Comparison of ENCODE assay signal across 9 cellular contexts in genomic region chr3:63864008-63864871, GRCh38. TPM values are rescaled to one million over a fixed set of nuclear protein-coding genes. Genes with fewer than 3 reads are reported as not detected.
DNase-seq lines count a peak whose midpoint lies in the region; ATAC-seq and TF ChIP-seq lines count a peak whose summit lies in the region.
"Had no signal": no experiment of that assay in that cellular context is flagged by ENCODE, and none has a peak within 500 bp of the region (broad histone marks: within the 10 kb centered on the region; RNA-seq: fewer than 3 reads in every experiment).

No MANE protein-coding gene starts in this region.

- H3K27me3 ChIP-seq in CD4-positive, alpha-beta T cell (ENCODE audit: control insufficient read depth, insufficient read depth, low read length) = no peaks in the 10 kb centered on the region
- H3K27me3 ChIP-seq in WERI-Rb-1 (ENCODE audit: insufficient read depth, low read depth, severe bottlenecking) = no peaks in the 10 kb centered on the region

- H3K9me3 Mint-ChIP-seq in CD4-positive, alpha-beta T cell = no peaks in the 10 kb centered on the region

- H3K27ac ChIP-seq in CD4-positive, alpha-beta T cell (ENCODE audit: low read depth, low read length) = peak overlapping the region; percentile 50
- H3K27ac ChIP-seq in WERI-Rb-1 = peak overlapping the region; percentile 86

- POLR2A ChIA-PET in CD4-positive, alpha-beta T cell (lab: Charles Lee) = interaction anchor here (0.6 to 2.9 kb wide), 6 partner anchors 13 to 159 kb away, joined by 3 to 20 read pairs (median 7); partner anchors contain the start of genes PSMD6 and SCAANT1

- H3K9me3 ChIP-seq in CD4-positive, alpha-beta T cell (ENCODE audit: control insufficient read depth, low read length) = no peaks in the 10 kb centered on the region
- no peaks in the 10 kb centered on the region for H3K9me3 ChIP-seq in WERI-Rb-1 (ENCODE audit: severe bottlenecking)

- peak overlapping the region; percentile 86 for H3K27ac Mint-ChIP-seq in CD4-positive, alpha-beta T cell

- peaks cover 24% of the 10 kb centered on the region for H3K36me3 Mint-ChIP-seq in CD4-positive, alpha-beta T cell (ENCODE audit: low read depth)

- peak; percentile 50 for ATAC-seq in CD4-positive, alpha-beta T cell (ENCODE audit: poor library complexity)
- ATAC-seq in GM19438 (IDR thresholded peaks at IDR 0.05; ENCODE audit: low read depth, unreplicated experiment) = peak; percentile 45
- peak; percentile 47 for ATAC-seq in HG03521 (IDR thresholded peaks at IDR 0.05; ENCODE audit: unreplicated experiment)
- peak; percentile 76 for ATAC-seq in left lobe of liver

- CTCF ChIA-PET in CD4-positive, alpha-beta T cell (lab: Charles Lee) = no interaction called here

- intact Hi-C loops in CD4-positive, alpha-beta T cell (cut with DNase I, micrococcal nuclease) = loop anchor here (5.0 kb wide), 2 partner anchors 103 to 158 kb away; partner anchors contain the start of gene PSMD6 (in 1 of the 2)

- H3K4me1 Mint-ChIP-seq in CD4-positive, alpha-beta T cell (ENCODE audit: low read depth) = peaks cover 71% of the 10 kb centered on the region

- H3K4me3 Mint-ChIP-seq in CD4-positive, alpha-beta T cell = peak overlapping the region; percentile 89

- DNase-seq in CD4-positive, alpha-beta T cell = peak; percentile 1 to 45 (median 20)
- DNase-seq in WERI-Rb-1 (peak; percentile 23), left lobe of liver (ENCODE audit: low spot score) (peak; percentile 63), NCI-H226 (no peak)
- DNase-seq in central memory CD4-positive, alpha-beta T cell = peak; percentile 33
- peak; percentile 24 for DNase-seq in stimulated activated CD4-positive, alpha-beta T cell treated with anti-CD3 and anti-CD28 coated beads, Interleukin-2, amount 100 ng/mL, for 4 hours (ENCODE audit: low read depth)

- peak overlapping the region; percentile 84 for H3K4me3 ChIP-seq in WERI-Rb-1 (ENCODE audit: low read depth, low read length)

- no peak for TF ChIP-seq CTCF in CD4-positive, alpha-beta T cell (IDR thresholded peaks at IDR 0.05)
- no peak for TF ChIP-seq CTCF in WERI-Rb-1 (IDR thresholded peaks at IDR 0.05; ENCODE audit: low read depth, low read length)

- H3K36me3 ChIP-seq in WERI-Rb-1 = peaks cover 19% of the 10 kb centered on the region

- no peaks in the 10 kb centered on the region for H3K27me3 Mint-ChIP-seq in CD4-positive, alpha-beta T cell

RNA-seq across cellular contexts. Expression of gene ATXN7, which starts 0.6 kb away (rescaled TPM):
- total RNA-seq in CD4-positive, alpha-beta T cell = 100 to 1,000 TPM; 289 to 304 TPM
- total RNA-seq in left lobe of liver = 12.7 TPM

RNA-seq across cellular contexts. Expression of gene THOC7, which starts 0.6 kb away (rescaled TPM):
- total RNA-seq in CD4-positive, alpha-beta T cell = 10 to 100 TPM; 21.6 to 23.7 TPM
- 20.8 TPM for total RNA-seq in left lobe of liver

RNA-seq across cellular contexts. Expression of gene C3orf49, which starts 45.1 kb away (rescaled TPM):
- total RNA-seq in CD4-positive, alpha-beta T cell = not detected
- not detected for total RNA-seq in left lobe of liver
- total RNA-seq: activated CD8-positive, alpha-beta memory T cell treated with anti-CD3 and anti-CD28 coated beads for 36 hours had no signal

RNA-seq across cellular contexts. Expression of gene SCAANT1, which starts 47.9 kb away (rescaled TPM):
- 1 to 10 TPM; 1.4 to 2.1 TPM for total RNA-seq in CD4-positive, alpha-beta T cell
- not detected for total RNA-seq in left lobe of liver
- total RNA-seq: activated CD8-positive, alpha-beta memory T cell treated with anti-CD3 and anti-CD28 coated beads for 36 hours had no signal

Comparison
In these comparisons a context has a peak if more than half of its experiments do, and no peak if none do; other contexts are left out.
1. RNA of gene ATXN7, which starts 0.6 kb away (total RNA-seq): 289 to 304 TPM in CD4-positive, alpha-beta T cell; 12.7 TPM in left lobe of liver (single experiment); every median in the first group is over 10 times any median in the second.
2. Peak in every context shown above with its lines, with median percentiles within 50 percentile points of each other: ATAC-seq.